8 cellular contexts compared by ENCODE assay signal in genomic region chr2:10043906-10044601, GRCh38. TPM values are rescaled to one million over a fixed set of nuclear protein-coding genes. Genes with fewer than 3 reads are reported as not detected.
DNase-seq lines count a peak whose midpoint lies in the region; ATAC-seq and TF ChIP-seq lines count a peak whose summit lies in the region.

No MANE protein-coding gene starts in this region.

- no peak overlapping the region for H3K9ac ChIP-seq in neuronal stem cell (ENCODE audit: low read depth, low read length, poor library complexity)

- H2BK5ac ChIP-seq in neuronal stem cell (ENCODE audit: low read length), result no peak overlapping the region

- H3K27ac ChIP-seq in foreskin keratinocyte (no peak overlapping the region), neuronal stem cell (replicated peaks; ENCODE audit: low read length) (no peak overlapping the region)

- peak overlapping the region; percentile 69 for H3K4me2 ChIP-seq in neuronal stem cell (ENCODE audit: insufficient read depth, low read length, poor library complexity, severe bottlenecking)

- H2BK15ac ChIP-seq in neuronal stem cell (ENCODE audit: low read length), result peak overlapping the region; percentile 37

- H3K27me3 ChIP-seq in foreskin keratinocyte (peaks cover 13% of the 10 kb centered on the region), neuronal stem cell (ENCODE audit: control insufficient read depth in 3 of 3, insufficient read depth in 3 of 3, low read depth in 1 of 3, low read length in 3 of 3) (peaks cover 0 to 12% (median 0%) of the 10 kb centered on the region in 3 experiments)

- H3K4me1 ChIP-seq in foreskin keratinocyte, result no peaks in the 10 kb centered on the region
- H3K4me1 ChIP-seq in neuronal stem cell (ENCODE audit: control insufficient read depth in 2 of 2, insufficient read depth in 1 of 2, low read depth in 1 of 2, low read length in 2 of 2), result peaks cover 3 to 10% of the 10 kb centered on the region in 2 donors

- H3K36me3 Mint-ChIP-seq in IgD-negative memory B cell, result peaks cover 2% of the 10 kb centered on the region
- H3K36me3 Mint-ChIP-seq in activated naive CD4-positive, alpha-beta T cell treated with anti-CD3 and anti-CD28 coated beads for 36 hours (ENCODE audit: low read depth), result no peaks in the 10 kb centered on the region

- peak overlapping the region; percentile 92 for H2AFZ ChIP-seq in neuronal stem cell (ENCODE audit: low read length)

- ATAC-seq in GM21576 (IDR thresholded peaks at IDR 0.05; ENCODE audit: unreplicated experiment) (peak; percentile 55), foreskin keratinocyte (peak; percentile 66)
- ATAC-seq in stimulated activated naive CD8-positive, alpha-beta T cell treated with anti-CD3 and anti-CD28 coated beads, Interleukin-15, amount 100 ng/mL, for 72 hours, result peak; percentile 80

- peak; percentile 92 for DNase-seq in COR-L47 (lab: John Stamatoyannopoulos, UW)
- peak; percentile 64 for DNase-seq in SHP77 treated with DMSO at 0.1 percent for 48 hours (lab: John Stamatoyannopoulos, UW)
- DNase-seq in activated naive CD4-positive, alpha-beta T cell treated with anti-CD3 and anti-CD28 coated beads for 36 hours, result peak; percentile 87
- DNase-seq in foreskin keratinocyte, result peak; percentile 46 to 73
- peak; percentile 59 for DNase-seq in neuronal stem cell (ENCODE audit: low spot score)
- peak; percentile 85 to 92 for DNase-seq in stimulated activated naive CD8-positive, alpha-beta T cell treated with anti-CD3 and anti-CD28 coated beads, Interleukin-15, amount 100 ng/mL, for 72 hours

- H3K79me1 ChIP-seq in neuronal stem cell (ENCODE audit: low read depth, low read length), result peaks cover 4% of the 10 kb centered on the region

- H3K14ac ChIP-seq in neuronal stem cell (ENCODE audit: low read length), result no peak overlapping the region

- no peak overlapping the region for H4K8ac ChIP-seq in neuronal stem cell (ENCODE audit: low read depth, low read length)

- H4K91ac ChIP-seq in neuronal stem cell (ENCODE audit: low read depth, low read length, poor library complexity), result no peak overlapping the region

- H3K9me3 ChIP-seq in neuronal stem cell (replicated peaks in 1 of 2; ENCODE audit: control insufficient read depth in 2 of 2, insufficient read depth in 1 of 2, low read depth in 1 of 2, low read length in 2 of 2), result peaks cover 6 to 12% of the 10 kb centered on the region in 2 donors

- peaks cover 0 to 38% of the 10 kb centered on the region in 2 donors for H3K36me3 ChIP-seq in neuronal stem cell (replicated peaks in 1 of 2; ENCODE audit: control insufficient read depth in 2 of 2, insufficient read depth in 2 of 2, low read length in 2 of 2)

- WGBS in neuronal stem cell (ENCODE audit: extremely low coverage in 2 of 2, insufficient read length in 2 of 2, insufficient replicate concordance in 1 of 2), 2 donors, result no CpG with 5 or more reads among the region's 90 CpGs

- H2BK12ac ChIP-seq in neuronal stem cell (ENCODE audit: low read length), result peak overlapping the region; percentile 99

- peak overlapping the region; percentile 95 to 97 (median 95) for H3K27ac Mint-ChIP-seq in IgD-negative memory B cell
- peak overlapping the region; percentile 33 for H3K27ac Mint-ChIP-seq in activated naive CD4-positive, alpha-beta T cell treated with anti-CD3 and anti-CD28 coated beads for 36 hours
- H3K27ac Mint-ChIP-seq in stimulated activated naive CD8-positive, alpha-beta T cell treated with anti-CD3 and anti-CD28 coated beads, Interleukin-15, amount 100 ng/mL, for 72 hours, result peak overlapping the region in 1 of 2 donors; percentile 80

- no peaks in the 10 kb centered on the region for H3K9me3 Mint-ChIP-seq in IgD-negative memory B cell
- no peaks in the 10 kb centered on the region for H3K9me3 Mint-ChIP-seq in activated naive CD4-positive, alpha-beta T cell treated with anti-CD3 and anti-CD28 coated beads for 36 hours
- H3K9me3 Mint-ChIP-seq in stimulated activated naive CD8-positive, alpha-beta T cell treated with anti-CD3 and anti-CD28 coated beads, Interleukin-15, amount 100 ng/mL, for 72 hours, result no peaks in the 10 kb centered on the region

- H3K4ac ChIP-seq in neuronal stem cell (ENCODE audit: low read length), result peak overlapping the region; percentile 66

- H2BK120ac ChIP-seq in neuronal stem cell (ENCODE audit: low read depth, low read length), result no peak overlapping the region

- intact Hi-C loops in activated naive CD4-positive, alpha-beta T cell treated with anti-CD3 and anti-CD28 coated beads for 36 hours (cut with micrococcal nuclease), result loop anchor here (1.0 kb wide), 3 partner anchors 76 to 201 kb away; partner anchors contain the start of genes GRHL1 and TAF1B

- TF ChIP-seq CTCF in foreskin keratinocyte (conservative IDR thresholded peaks at IDR 0.05), result no peak

- H2AK5ac ChIP-seq in neuronal stem cell (ENCODE audit: low read depth, low read length), result peak overlapping the region; percentile 75

- no peaks in the 10 kb centered on the region for H3K27me3 Mint-ChIP-seq in IgD-negative memory B cell
- H3K27me3 Mint-ChIP-seq in activated naive CD4-positive, alpha-beta T cell treated with anti-CD3 and anti-CD28 coated beads for 36 hours (ENCODE audit: low read depth), result peaks cover 3% of the 10 kb centered on the region
- H3K27me3 Mint-ChIP-seq in stimulated activated naive CD8-positive, alpha-beta T cell treated with anti-CD3 and anti-CD28 coated beads, Interleukin-15, amount 100 ng/mL, for 72 hours, result peaks cover 17% of the 10 kb centered on the region

- CTCF ChIA-PET in activated naive CD4-positive, alpha-beta T cell treated with anti-CD3 and anti-CD28 coated beads for 36 hours (lab: Charles Lee), result interaction anchor here (0.5 to 10.3 kb wide), 4 partner anchors 8 to 422 kb away, joined by 3 to 131 read pairs (median 48); no protein-coding TSS in a partner anchor

- H3K23ac ChIP-seq in neuronal stem cell (ENCODE audit: low read depth, low read length, poor library complexity), result peak overlapping the region; percentile 91

- peak overlapping the region; percentile 94 for H3K18ac ChIP-seq in neuronal stem cell (ENCODE audit: low read length)

- peaks cover 14 to 39% (median 23%) of the 10 kb centered on the region in 3 donors for H3K4me1 Mint-ChIP-seq in IgD-negative memory B cell
- peaks cover 15% of the 10 kb centered on the region for H3K4me1 Mint-ChIP-seq in activated naive CD4-positive, alpha-beta T cell treated with anti-CD3 and anti-CD28 coated beads for 36 hours (ENCODE audit: low read depth)
- peaks cover 27% of the 10 kb centered on the region for H3K4me1 Mint-ChIP-seq in stimulated activated naive CD8-positive, alpha-beta T cell treated with anti-CD3 and anti-CD28 coated beads, Interleukin-15, amount 100 ng/mL, for 72 hours

- peak overlapping the region in 1 of 2 donors; percentile 73 for H3K4me3 ChIP-seq in neuronal stem cell (ENCODE audit: low read length in 2 of 2)

- peak overlapping the region; percentile 76 to 94 (median 90) for H3K4me3 Mint-ChIP-seq in IgD-negative memory B cell
- H3K4me3 Mint-ChIP-seq in activated naive CD4-positive, alpha-beta T cell treated with anti-CD3 and anti-CD28 coated beads for 36 hours, result peak overlapping the region; percentile 59
- H3K4me3 Mint-ChIP-seq in stimulated activated naive CD8-positive, alpha-beta T cell treated with anti-CD3 and anti-CD28 coated beads, Interleukin-15, amount 100 ng/mL, for 72 hours, result peak overlapping the region; percentile 71 to 81

RNA-seq across cellular contexts. Expression of gene KLF11, which starts 0.7 kb away (rescaled TPM):
- polyA plus RNA-seq in IgD-negative memory B cell (13.9 TPM), foreskin keratinocyte (1.9 and 2.1 TPM in 2 replicates)
- 1 to 10 TPM; 3.0 to 3.1 TPM for total RNA-seq in activated naive CD4-positive, alpha-beta T cell treated with anti-CD3 and anti-CD28 coated beads for 36 hours
- 4.7 and 6.0 TPM in 2 replicates for total RNA-seq in foreskin keratinocyte
- polyA plus RNA-seq in neuronal stem cell (2013, experiment 1 of 2), result 3.0 TPM
- polyA plus RNA-seq in neuronal stem cell (2013, experiment 2 of 2), result 2.9 TPM

RNA-seq across cellular contexts. Expression of gene CYS1, which starts 36.2 kb away (rescaled TPM):
- polyA plus RNA-seq in IgD-negative memory B cell (not detected), foreskin keratinocyte (0.14 and 0.20 TPM in 2 replicates)
- not detected for total RNA-seq in activated naive CD4-positive, alpha-beta T cell treated with anti-CD3 and anti-CD28 coated beads for 36 hours
- 0.11 and 0.20 TPM in 2 replicates for total RNA-seq in foreskin keratinocyte
- 0.26 TPM for polyA plus RNA-seq in neuronal stem cell (2013, experiment 1 of 2)
- polyA plus RNA-seq in neuronal stem cell (2013, experiment 2 of 2), result 0.24 TPM
